Comparison of ENCODE assay signal across 36 cellular contexts in the genomic region with DNA sequence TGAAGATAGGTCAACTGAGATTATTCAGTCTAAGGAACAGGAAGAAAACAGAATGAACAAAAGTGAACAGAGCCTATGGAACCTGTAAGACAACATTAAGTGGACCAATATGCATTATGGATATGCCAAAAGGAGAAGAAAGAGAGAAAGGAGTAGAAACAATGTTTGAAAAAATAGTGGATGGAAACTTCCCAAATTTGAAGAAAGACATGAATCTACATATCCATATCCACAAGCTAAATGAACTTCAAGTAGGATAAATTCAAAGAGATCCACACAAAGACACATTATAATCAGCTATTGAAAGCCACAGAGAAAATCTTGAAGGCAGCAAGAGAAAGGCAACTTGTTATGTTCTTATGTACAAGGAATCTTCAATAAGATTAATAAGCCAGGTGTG.
"Had no signal": no experiment of that assay in that cellular context is flagged by ENCODE, and none has a peak within 500 bp of the region (broad histone marks: within the 10 kb centered on the region; RNA-seq: fewer than 3 reads in every experiment).

No MANE protein-coding gene starts in this region.

- H3K4me1 ChIP-seq: adrenal gland, body of pancreas, breast epithelium had no signal

- H3K27ac ChIP-seq: adrenal gland, body of pancreas, brain microvascular endothelial cell, breast epithelium, VCaP had no signal

- H3K4me3 ChIP-seq: adrenal gland, body of pancreas, breast epithelium had no signal

- H3K27me3 ChIP-seq: adrenal gland, body of pancreas, brain microvascular endothelial cell, breast epithelium had no signal

- H3K4me1 Mint-ChIP-seq: activated CD4-positive, alpha-beta memory T cell treated with anti-CD3 and anti-CD28 coated beads, Interleukin-2, amount 10 ng/mL, durations not matched to agents 7 days and 5 days; activated CD4-positive, alpha-beta T cell treated with anti-CD3 and anti-CD28 coated beads, Interleukin-2, amount 10 ng/mL, durations not matched to agents 24 days and 14 days; activated CD8-positive, alpha-beta memory T cell treated with anti-CD3 and anti-CD28 coated beads, Interleukin-2, amount 10 ng/mL, durations not matched to agents 7 days and 5 days; activated naive CD4-positive, alpha-beta T cell treated with anti-CD3 and anti-CD28 coated beads, Interleukin-2, amount 10 ng/mL, durations not matched to agents 7 days and 5 days; activated naive CD4-positive, alpha-beta T cell treated with anti-CD3 and anti-CD28 coated beads, Interleukin-2, amount 50 U/mL, for 24 hours; activated naive CD8-positive, alpha-beta T cell treated with anti-CD3 and anti-CD28 coated beads, Interleukin-2, amount 10 ng/mL, durations not matched to agents 7 days and 5 days; activated naive CD8-positive, alpha-beta T cell treated with anti-CD3 and anti-CD28 coated beads, Interleukin-2, amount 50 U/mL, for 24 hours had no signal

- ATAC-seq: activated CD4-positive, CD25-positive, alpha-beta regulatory T cell treated with anti-CD3 and anti-CD28 coated beads, Interleukin-2, amount 50 U/mL, for 24 hours; activated CD8-positive, alpha-beta memory T cell treated with anti-CD3 and anti-CD28 coated beads, Interleukin-2, amount 10 ng/mL, durations not matched to agents 7 days and 5 days; activated CD8-positive, alpha-beta T cell treated with anti-CD3 and anti-CD28 coated beads, Interleukin-2, amount 10 ng/mL, durations not matched to agents 7 days and 5 days; activated naive CD8-positive, alpha-beta T cell treated with anti-CD3 and anti-CD28 coated beads, Interleukin-2, amount 50 U/mL, for 24 hours; body of pancreas had no signal

- H3K9me3 ChIP-seq: body of pancreas had no signal

- H3K27me3 Mint-ChIP-seq: activated CD4-positive, alpha-beta memory T cell treated with anti-CD3 and anti-CD28 coated beads, Interleukin-2, amount 10 ng/mL, durations not matched to agents 7 days and 5 days; activated CD4-positive, alpha-beta T cell treated with anti-CD3 and anti-CD28 coated beads, Interleukin-2, amount 10 ng/mL, durations not matched to agents 24 days and 14 days; activated CD8-positive, alpha-beta memory T cell treated with anti-CD3 and anti-CD28 coated beads, Interleukin-2, amount 10 ng/mL, durations not matched to agents 7 days and 5 days; activated naive CD4-positive, alpha-beta T cell treated with anti-CD3 and anti-CD28 coated beads, Interleukin-2, amount 10 ng/mL, durations not matched to agents 7 days and 5 days; activated naive CD4-positive, alpha-beta T cell treated with anti-CD3 and anti-CD28 coated beads, Interleukin-2, amount 50 U/mL, for 24 hours; activated naive CD8-positive, alpha-beta T cell; activated naive CD8-positive, alpha-beta T cell treated with anti-CD3 and anti-CD28 coated beads, Interleukin-2, amount 10 ng/mL, durations not matched to agents 7 days and 5 days; activated naive CD8-positive, alpha-beta T cell treated with anti-CD3 and anti-CD28 coated beads, Interleukin-2, amount 50 U/mL, for 24 hours; activated T-cell treated with anti-CD3 and anti-CD28 coated beads, Interleukin-2, amount 50 U/mL, for 24 hours had no signal

- DNase-seq: activated CD4-positive, alpha-beta memory T cell treated with anti-CD3 and anti-CD28 coated beads, Interleukin-2, amount 10 ng/mL, durations not matched to agents 7 days and 5 days; activated CD4-positive, alpha-beta T cell treated with anti-CD3 and anti-CD28 coated beads for 1 hour; activated CD4-positive, alpha-beta T cell treated with anti-CD3 and anti-CD28 coated beads for 4 hours; activated CD4-positive, alpha-beta T cell treated with anti-CD3 and anti-CD28 coated beads, Interleukin-2, amount 10 ng/mL, durations not matched to agents 24 days and 14 days; activated CD4-positive, alpha-beta T cell treated with anti-CD3 and anti-CD28 coated beads, Interleukin-2, amount 50 U/mL, for 1 hour; activated CD4-positive, alpha-beta T cell treated with anti-CD3 and anti-CD28 coated beads, Interleukin-2, amount 50 U/mL, for 48 hours; activated CD4-positive, CD25-positive, alpha-beta regulatory T cell; activated CD8-positive, alpha-beta memory T cell treated with anti-CD3 and anti-CD28 coated beads for 24 hours; activated CD8-positive, alpha-beta memory T cell treated with anti-CD3 and anti-CD28 coated beads, Interleukin-2, amount 10 ng/mL, durations not matched to agents 7 days and 5 days; activated CD8-positive, alpha-beta memory T cell treated with anti-CD3 and anti-CD28 coated beads, Interleukin-2, amount 50 U/mL, for 48 hours; activated CD8-positive, alpha-beta T cell treated with anti-CD3 and anti-CD28 coated beads, Interleukin-2, amount 10 ng/mL, durations not matched to agents 7 days and 5 days; activated effector memory CD4-positive, alpha-beta T cell treated with Interleukin-2 at 50 U/mL for 16 hours; activated gamma-delta T cell; activated naive CD4-positive, alpha-beta T cell treated with anti-CD3 and anti-CD28 coated beads, Interleukin-2, amount 10 ng/mL, durations not matched to agents 7 days and 5 days; activated naive CD4-positive, alpha-beta T cell treated with Interleukin-2 at 50 U/mL for 16 hours; activated naive CD8-positive, alpha-beta T cell treated with anti-CD3 and anti-CD28 coated beads, Interleukin-2, amount 10 ng/mL, durations not matched to agents 7 days and 5 days; activated naive CD8-positive, alpha-beta T cell treated with anti-CD3 and anti-CD28 coated beads, Interleukin-2, amount 50 U/mL, for 24 hours; activated T-cell treated with anti-CD3 and anti-CD28 coated beads, Interleukin-2, amount 50 U/mL, for 24 hours; activated T-cell treated with anti-CD3 and anti-CD28 coated beads, Interleukin-2, amount 50 U/mL, for 48 hours; adrenal gland; amniotic stem cell; aorta; body of pancreas; brain microvascular endothelial cell; central memory CD4-positive, alpha-beta T cell; T-helper 1 cell; T-helper 2 cell; T-helper 9 cell had no signal

- H3K27ac Mint-ChIP-seq: activated CD4-positive, alpha-beta memory T cell treated with anti-CD3 and anti-CD28 coated beads, Interleukin-2, amount 10 ng/mL, durations not matched to agents 7 days and 5 days; activated CD4-positive, alpha-beta T cell treated with anti-CD3 and anti-CD28 coated beads, Interleukin-2, amount 10 ng/mL, durations not matched to agents 24 days and 14 days; activated CD8-positive, alpha-beta memory T cell treated with anti-CD3 and anti-CD28 coated beads, Interleukin-2, amount 10 ng/mL, durations not matched to agents 7 days and 5 days; activated CD8-positive, alpha-beta T cell treated with anti-CD3 and anti-CD28 coated beads, Interleukin-2, amount 10 ng/mL, durations not matched to agents 7 days and 5 days; activated naive CD4-positive, alpha-beta T cell treated with anti-CD3 and anti-CD28 coated beads, Interleukin-2, amount 10 ng/mL, durations not matched to agents 7 days and 5 days; activated naive CD4-positive, alpha-beta T cell treated with anti-CD3 and anti-CD28 coated beads, Interleukin-2, amount 50 U/mL, for 24 hours; activated naive CD8-positive, alpha-beta T cell; activated naive CD8-positive, alpha-beta T cell treated with anti-CD3 and anti-CD28 coated beads, Interleukin-2, amount 10 ng/mL, durations not matched to agents 7 days and 5 days; activated naive CD8-positive, alpha-beta T cell treated with anti-CD3 and anti-CD28 coated beads, Interleukin-2, amount 50 U/mL, for 24 hours; activated T-cell treated with anti-CD3 and anti-CD28 coated beads, Interleukin-2, amount 50 U/mL, for 24 hours; activated T-helper 2 cell treated with anti-CD3 and anti-CD28 coated beads, Interferon-gamma antibody, Interleukin-2, Interleukin-4, amounts not matched to agents 10 μg/mL and 5 μg/mL and 100 μg/mL, durations not matched to agents 14 hours and 24 hours and 36 hours; T-helper 1 cell treated with Interleukin-12 subunit alpha and Interleukin-12 subunit beta and Interleukin-4 antibody, amounts not matched to agents 30 μg/mL and 1 μg/mL, for 36 hours; T-helper 2 cell treated with Interferon-gamma antibody and Interleukin-4, amounts not matched to agents 5 μg/mL and 100 μg/mL, for 36 hours had no signal

- H3K36me3 Mint-ChIP-seq: activated naive CD4-positive, alpha-beta T cell treated with anti-CD3 and anti-CD28 coated beads, Interleukin-2, amount 10 ng/mL, durations not matched to agents 7 days and 5 days had no signal

- H3K36me3 ChIP-seq: adrenal gland, brain microvascular endothelial cell, breast epithelium had no signal

- H3K9me3 Mint-ChIP-seq: activated T-helper 2 cell treated with anti-CD3 and anti-CD28 coated beads, Interferon-gamma antibody, Interleukin-2, Interleukin-4, amounts not matched to agents 10 μg/mL and 5 μg/mL and 100 μg/mL, durations not matched to agents 14 hours and 24 hours and 36 hours had no signal

- H3K4me3 Mint-ChIP-seq: activated CD4-positive, alpha-beta memory T cell treated with anti-CD3 and anti-CD28 coated beads, Interleukin-2, amount 10 ng/mL, durations not matched to agents 7 days and 5 days; activated CD4-positive, alpha-beta T cell treated with anti-CD3 and anti-CD28 coated beads, Interleukin-2, amount 10 ng/mL, durations not matched to agents 24 days and 14 days; activated CD8-positive, alpha-beta memory T cell treated with anti-CD3 and anti-CD28 coated beads, Interleukin-2, amount 10 ng/mL, durations not matched to agents 7 days and 5 days; activated CD8-positive, alpha-beta T cell treated with anti-CD3 and anti-CD28 coated beads, Interleukin-2, amount 10 ng/mL, durations not matched to agents 7 days and 5 days; activated naive CD4-positive, alpha-beta T cell treated with anti-CD3 and anti-CD28 coated beads, Interleukin-2, amount 10 ng/mL, durations not matched to agents 7 days and 5 days; activated naive CD4-positive, alpha-beta T cell treated with anti-CD3 and anti-CD28 coated beads, Interleukin-2, amount 50 U/mL, for 24 hours; activated naive CD8-positive, alpha-beta T cell; activated naive CD8-positive, alpha-beta T cell treated with anti-CD3 and anti-CD28 coated beads, Interleukin-2, amount 10 ng/mL, durations not matched to agents 7 days and 5 days; activated naive CD8-positive, alpha-beta T cell treated with anti-CD3 and anti-CD28 coated beads, Interleukin-2, amount 50 U/mL, for 24 hours; activated T-cell treated with anti-CD3 and anti-CD28 coated beads, Interleukin-2, amount 50 U/mL, for 24 hours; T-helper 1 cell treated with Interleukin-12 subunit alpha and Interleukin-12 subunit beta and Interleukin-4 antibody, amounts not matched to agents 30 μg/mL and 1 μg/mL, for 36 hours; T-helper 2 cell treated with Interferon-gamma antibody and Interleukin-4, amounts not matched to agents 5 μg/mL and 100 μg/mL, for 36 hours had no signal
